Comparison of ENCODE assay signal across 34 cellular contexts in genomic region chr10:10814103-10814502, GRCh38.
"Had no signal": no experiment of that assay in that cellular context is flagged by ENCODE, and none has a peak within 500 bp of the region (broad histone marks: within the 10 kb centered on the region; RNA-seq: fewer than 3 reads in every experiment).

No MANE protein-coding gene starts in this region.

- ATAC-seq: activated CD8-positive, alpha-beta T cell treated with anti-CD3 and anti-CD28 coated beads for 36 hours; activated naive CD4-positive, alpha-beta T cell treated with anti-CD3 and anti-CD28 coated beads, Interleukin-2, amount 50 U/mL, for 72 hours; activated T-cell treated with anti-CD3 and anti-CD28 coated beads, Interleukin-2, amount 50 U/mL, for 4 hours; activated T-cell treated with anti-CD3 and anti-CD28 coated beads, Interleukin-2, amount 50 U/mL, for 72 hours; activated T-helper 17 cell treated with anti-CD3 and anti-CD28 coated beads, Interleukin-2, amount 50 U/mL, for 72 hours; body of pancreas; T-cell had no signal

- H3K27me3 ChIP-seq: adrenal gland, body of pancreas, brain microvascular endothelial cell, breast epithelium had no signal

- H3K36me3 ChIP-seq: adrenal gland, brain microvascular endothelial cell, breast epithelium had no signal

- H3K4me1 ChIP-seq: adrenal gland, body of pancreas had no signal

- H3K9me3 ChIP-seq: adrenal gland, body of pancreas, breast epithelium had no signal

- DNase-seq: activated B cell treated with CpG ODN at 0.5 μM for 24 hours; activated CD4-positive, alpha-beta memory T cell treated with anti-CD3 and anti-CD28 coated beads for 36 hours; activated CD4-positive, alpha-beta T cell treated with anti-CD3 and anti-CD28 coated beads for 4 hours; activated CD4-positive, alpha-beta T cell treated with anti-CD3 and anti-CD28 coated beads, Interleukin-2, amount 10 ng/mL, durations not matched to agents 24 days and 14 days; activated CD4-positive, alpha-beta T cell treated with anti-CD3 and anti-CD28 coated beads, Interleukin-2, amount 50 U/mL, for 1 hour; activated CD4-positive, alpha-beta T cell treated with anti-CD3 and anti-CD28 coated beads, Interleukin-2, amount 50 U/mL, for 4 hours; activated CD4-positive, CD25-positive, alpha-beta regulatory T cell treated with anti-CD3 and anti-CD28 coated beads, Interleukin-2, amount 50 U/mL, for 72 hours; activated CD8-positive, alpha-beta memory T cell treated with anti-CD3 and anti-CD28 coated beads, Interleukin-2, amount 50 U/mL, for 4 hours; activated CD8-positive, alpha-beta T cell treated with anti-CD3 and anti-CD28 coated beads for 36 hours; activated effector memory CD4-positive, alpha-beta T cell treated with anti-CD3 and anti-CD28 coated beads, Interleukin-2, amount 50 U/mL, for 16 hours; activated gamma-delta T cell treated with Interleukin-2 at 50 U/mL for 16 hours; activated naive CD4-positive, alpha-beta T cell; activated naive CD4-positive, alpha-beta T cell treated with anti-CD3 and anti-CD28 coated beads for 36 hours; activated naive CD4-positive, alpha-beta T cell treated with anti-CD3 and anti-CD28 coated beads, Interleukin-2, amount 50 U/mL, for 16 hours; activated naive CD8-positive, alpha-beta T cell treated with anti-CD3 and anti-CD28 coated beads for 36 hours; activated T-cell treated with anti-CD3 and anti-CD28 coated beads for 4 hours; activated T-cell treated with anti-CD3 and anti-CD28 coated beads, Interleukin-2, amount 50 U/mL, for 1 hour; activated T-cell treated with anti-CD3 and anti-CD28 coated beads, Interleukin-2, amount 50 U/mL, for 4 hours; activated T-cell treated with anti-CD3 and anti-CD28 coated beads, Interleukin-2, amount 50 U/mL, for 72 hours; adrenal gland; amniotic stem cell; aorta; body of pancreas; brain microvascular endothelial cell; central memory CD4-positive, alpha-beta T cell; T-cell; T-helper 2 cell; T-helper 9 cell had no signal

- H3K4me3 Mint-ChIP-seq: activated B cell treated with CpG ODN at 0.5 μM for 24 hours; activated CD4-positive, alpha-beta memory T cell treated with anti-CD3 and anti-CD28 coated beads for 36 hours; activated CD4-positive, alpha-beta T cell treated with anti-CD3 and anti-CD28 coated beads, Interleukin-2, amount 10 ng/mL, durations not matched to agents 24 days and 14 days; activated CD8-positive, alpha-beta T cell treated with anti-CD3 and anti-CD28 coated beads for 36 hours; activated naive CD4-positive, alpha-beta T cell treated with anti-CD3 and anti-CD28 coated beads for 36 hours; activated naive CD8-positive, alpha-beta T cell treated with anti-CD3 and anti-CD28 coated beads for 36 hours; activated T-cell treated with anti-CD3 and anti-CD28 coated beads, Interleukin-2, amount 50 U/mL, for 4 hours; activated T-cell treated with anti-CD3 and anti-CD28 coated beads, Interleukin-2, amount 50 U/mL, for 72 hours; activated T-helper 1 cell treated with anti-CD3 and anti-CD28 coated beads, Interleukin-12 subunit alpha, Interleukin-12 subunit beta, Interleukin-2, Interleukin-4 antibody, amounts not matched to agents 30 ng/mL and 10 ng/mL and 1 ng/mL, durations not matched to agents 14 hours and 24 hours and 36 hours; activated T-helper 17 cell treated with anti-CD3 and anti-CD28 coated beads, Interleukin-2, amount 50 U/mL, for 72 hours; T-cell; T-helper 2 cell treated with Interferon-gamma antibody and Interleukin-4, amounts not matched to agents 5 μg/mL and 100 μg/mL, for 36 hours had no signal

- H3K27ac Mint-ChIP-seq: activated B cell treated with CpG ODN at 0.5 μM for 24 hours; activated CD4-positive, alpha-beta memory T cell treated with anti-CD3 and anti-CD28 coated beads for 36 hours; activated CD4-positive, alpha-beta T cell treated with anti-CD3 and anti-CD28 coated beads, Interleukin-2, amount 10 ng/mL, durations not matched to agents 24 days and 14 days; activated CD8-positive, alpha-beta T cell treated with anti-CD3 and anti-CD28 coated beads for 36 hours; activated naive CD4-positive, alpha-beta T cell treated with anti-CD3 and anti-CD28 coated beads for 36 hours; activated naive CD4-positive, alpha-beta T cell treated with anti-CD3 and anti-CD28 coated beads, Interleukin-2, amount 50 U/mL, for 72 hours; activated naive CD8-positive, alpha-beta T cell treated with anti-CD3 and anti-CD28 coated beads for 36 hours; activated T-cell treated with anti-CD3 and anti-CD28 coated beads, Interleukin-2, amount 50 U/mL, for 72 hours; activated T-helper 1 cell treated with anti-CD3 and anti-CD28 coated beads, Interleukin-12 subunit alpha, Interleukin-12 subunit beta, Interleukin-2, Interleukin-4 antibody, amounts not matched to agents 30 ng/mL and 10 ng/mL and 1 ng/mL, durations not matched to agents 14 hours and 24 hours and 36 hours; activated T-helper 17 cell treated with anti-CD3 and anti-CD28 coated beads, Interleukin-2, amount 50 U/mL, for 72 hours; T-cell; T-helper 2 cell treated with Interferon-gamma antibody and Interleukin-4, amounts not matched to agents 5 μg/mL and 100 μg/mL, for 36 hours had no signal

- H3K36me3 Mint-ChIP-seq: activated CD4-positive, alpha-beta memory T cell treated with anti-CD3 and anti-CD28 coated beads for 36 hours; activated naive CD4-positive, alpha-beta T cell treated with anti-CD3 and anti-CD28 coated beads, Interleukin-2, amount 50 U/mL, for 72 hours; activated naive CD8-positive, alpha-beta T cell treated with anti-CD3 and anti-CD28 coated beads for 36 hours; T-cell had no signal

- H3K4me3 ChIP-seq: adrenal gland, body of pancreas, breast epithelium had no signal

- H3K27ac ChIP-seq: adrenal gland, body of pancreas, brain microvascular endothelial cell, VCaP had no signal

- H3K27me3 Mint-ChIP-seq: activated CD4-positive, alpha-beta T cell treated with anti-CD3 and anti-CD28 coated beads, Interleukin-2, amount 10 ng/mL, durations not matched to agents 24 days and 14 days had no signal

- H3K4me1 Mint-ChIP-seq: activated B cell treated with CpG ODN at 0.5 μM for 24 hours; activated CD4-positive, alpha-beta T cell treated with anti-CD3 and anti-CD28 coated beads, Interleukin-2, amount 10 ng/mL, durations not matched to agents 24 days and 14 days; activated naive CD8-positive, alpha-beta T cell treated with anti-CD3 and anti-CD28 coated beads for 36 hours; activated T-helper 17 cell treated with anti-CD3 and anti-CD28 coated beads, Interleukin-2, amount 50 U/mL, for 72 hours; T-cell had no signal
